In the genomic region with DNA sequence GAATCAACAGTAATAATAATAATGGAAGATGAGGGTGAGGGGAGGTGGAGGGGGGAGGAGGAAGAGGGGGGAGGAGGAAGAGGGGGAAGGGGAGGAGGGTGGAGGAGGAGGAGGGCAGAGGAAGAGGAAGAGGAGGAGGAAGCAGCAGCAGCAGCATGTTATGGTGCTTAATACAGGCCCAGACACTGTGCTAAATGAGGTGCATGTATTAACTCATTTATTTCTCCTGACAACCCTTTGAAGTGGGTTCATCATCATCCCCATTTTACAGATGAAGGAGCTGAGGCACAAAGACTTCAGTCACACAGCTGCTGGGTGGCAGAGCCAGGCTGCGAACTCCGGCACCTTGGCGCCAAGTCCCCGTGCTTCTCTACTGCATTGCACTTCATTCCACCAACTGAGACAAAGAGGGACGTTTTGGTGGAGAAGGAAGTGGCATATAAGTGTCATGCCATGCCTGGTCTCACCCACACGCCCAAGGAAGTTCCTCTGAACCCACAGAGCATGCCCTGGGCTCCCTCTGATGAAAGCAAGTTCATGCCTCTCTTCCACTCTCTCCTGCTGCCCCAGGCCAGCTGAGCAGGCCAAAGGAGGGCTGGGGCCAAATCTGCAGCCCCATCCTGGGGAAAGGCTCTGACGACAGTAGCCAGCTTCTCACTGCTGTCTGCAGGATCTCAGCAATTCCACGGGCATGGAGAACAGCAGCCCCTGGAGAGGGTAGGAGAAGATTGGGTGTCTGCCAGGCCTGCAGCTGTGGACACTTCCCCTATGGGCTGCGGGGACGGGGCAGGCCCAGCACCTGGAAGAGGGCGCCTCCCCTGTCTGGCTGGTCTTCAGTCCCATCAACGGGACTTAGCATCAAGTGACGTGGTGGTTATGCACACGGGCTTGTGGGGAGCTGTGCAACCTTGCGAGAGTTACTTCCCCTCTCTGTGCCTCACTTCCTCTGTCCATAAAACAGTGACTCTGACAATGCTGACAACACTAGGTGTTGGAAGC, we compare ENCODE assay signal across 12 cellular contexts. TPM values are rescaled to one million over a fixed set of nuclear protein-coding genes. Genes with fewer than 3 reads are reported as not detected.
DNase-seq lines count a peak whose midpoint lies in the region; ATAC-seq, FAIRE-seq and TF ChIP-seq lines count a peak whose summit lies in the region.
"Had no signal": no experiment of that assay in that cellular context is flagged by ENCODE, and none has a peak within 500 bp of the region (broad histone marks: within the 10 kb centered on the region; RNA-seq: fewer than 3 reads in every experiment).

No MANE protein-coding gene starts in this region.

- H3K27ac ChIP-seq in H1 (ENCODE audit: low read depth, low read length) = no peak overlapping the region
- H3K27ac ChIP-seq: 22Rv1, VCaP had no signal

- H3K4me3 ChIP-seq in H1 (ENCODE audit: extremely low read depth in 1 of 4, insufficient read depth in 2 of 4, low read depth in 3 of 4, low read length in 4 of 4) = no peak overlapping the region

- no peak overlapping the region for H3K56ac ChIP-seq in H1 (replicated peaks; ENCODE audit: insufficient read length, low read depth, low read length)

- H3K27ac Mint-ChIP-seq in stimulated activated memory B cell treated with anti-CD40 and anti-IgM and Interleukin-4, amounts not matched to agents 10 μg/mL and 1 μg/mL and 100 μg/mL, for 72 hours = peak overlapping the region; percentile 75

- no peaks in the 10 kb centered on the region for H3K9me3 ChIP-seq in H1 (ENCODE audit: insufficient read depth in 2 of 2, low read depth in 1 of 2, low read length in 1 of 2)

- H2BK15ac ChIP-seq in H1 (ENCODE audit: low read length) = no peak overlapping the region

- CTCF ChIA-PET in H1 (lab: Charles Lee; ENCODE audit: partially characterized antibody) = interaction anchor here (0.8 to 1.4 kb wide), 9 partner anchors 12 to 254 kb away, joined by 3 to 6 read pairs (median 4); no protein-coding TSS in a partner anchor

- H2BK120ac ChIP-seq in H1 (replicated peaks; ENCODE audit: low read depth, low read length) = no peak overlapping the region

- peaks cover 0 to 4% of the 10 kb centered on the region in 2 experiments for H4K20me1 ChIP-seq in H1 (replicated peaks in 1 of 2; ENCODE audit: control insufficient read depth in 1 of 2, insufficient read depth in 2 of 2, low read length in 2 of 2)

- 0 out of 2 replicates have a peak overlapping the region, but pooled peaks have one; percentile 2 for H2BK5ac ChIP-seq in H1 (ENCODE audit: low read depth, low read length)

- H3K23ac ChIP-seq in H1 (ENCODE audit: insufficient read length) = no peak overlapping the region

- no peaks in the 10 kb centered on the region for H3K36me3 ChIP-seq in H1 (ENCODE audit: control insufficient read depth in 2 of 4, insufficient read depth in 4 of 4, low read length in 3 of 4)

- H3K9ac ChIP-seq in H1 (replicated peaks in 1 of 4; ENCODE audit: extremely low read depth in 1 of 4, low read depth in 3 of 4, low read length in 3 of 4) = no peak overlapping the region

- peak overlapping the region; percentile 60; the same call in 1 of the 2 replicates for H2AK5ac ChIP-seq in H1 (ENCODE audit: low read depth, low read length)

- no peak overlapping the region for H2BK12ac ChIP-seq in H1 (ENCODE audit: low read depth, low read length)

- H3K4ac ChIP-seq in H1 (replicated peaks; ENCODE audit: insufficient read length, low read depth, low read length) = no peak overlapping the region

- DNase-seq in NCI-H1092 treated with DMSO at 0.1 percent for 48 hours (lab: John Stamatoyannopoulos, UW) = peak; percentile 5
- DNase-seq in NCI-H1092 (lab: John Stamatoyannopoulos, UW) = no peak
- peak; percentile 30 for DNase-seq in activated CD4-positive, CD25-positive, alpha-beta regulatory T cell treated with anti-CD3 and anti-CD28 coated beads, Interleukin-2, amount 50 U/mL, for 72 hours
- DNase-seq in H1 (ENCODE audit: low read depth in 1 of 2, low spot score in 2 of 2) = no peak
- no peak for DNase-seq in NCI-H524 (lab: John Stamatoyannopoulos, UW)
- DNase-seq in DMS79 (lab: John Stamatoyannopoulos, UW) = no peak
- DNase-seq: effector CD8-positive, alpha-beta T cell; NCI-H187 treated with DMSO at 0.1 percent for 48 hours had no signal

- peaks cover 0 to 3% of the 10 kb centered on the region in 2 experiments; a peak in 2 of 4 replicates for H3K79me2 ChIP-seq in H1 (ENCODE audit: control insufficient read depth in 1 of 2, insufficient read depth in 2 of 2, low read length in 2 of 2)

- no peak overlapping the region for H3K4me2 ChIP-seq in H1 (ENCODE audit: insufficient read depth in 1 of 2, low read depth in 2 of 2, low read length in 2 of 2)

- H3K4me1 ChIP-seq in H1 (replicated peaks in 1 of 4; ENCODE audit: control insufficient read depth in 3 of 4, insufficient read depth in 4 of 4, low read length in 3 of 4) = peaks cover 0 to 7% (median 3%) of the 10 kb centered on the region in 4 experiments; a peak in 2 of 7 replicates

- no peak overlapping the region; the same call in 1 of the 2 replicates for H4K8ac ChIP-seq in H1 (ENCODE audit: extremely low read depth, insufficient read depth, low read length)

- H3K27me3 ChIP-seq in H1 (replicated peaks in 1 of 4; ENCODE audit: control insufficient read depth in 3 of 4, extremely low read depth in 1 of 4, insufficient read depth in 3 of 4, low read length in 3 of 4) = no peaks in the 10 kb centered on the region

- H2BK20ac ChIP-seq in H1 (ENCODE audit: low read length) = no peak overlapping the region

- H3K9me3 Mint-ChIP-seq in stimulated activated memory B cell treated with anti-CD40 and anti-IgM and Interleukin-4, amounts not matched to agents 10 μg/mL and 1 μg/mL and 100 μg/mL, for 72 hours = peaks cover under 1% of the 10 kb centered on the region

- H3K36me3 Mint-ChIP-seq in stimulated activated memory B cell treated with anti-CD40 and anti-IgM and Interleukin-4, amounts not matched to agents 10 μg/mL and 1 μg/mL and 100 μg/mL, for 72 hours = peaks cover 36% of the 10 kb centered on the region

- H3K18ac ChIP-seq in H1 (ENCODE audit: extremely low read depth, low read length) = no peak overlapping the region

- WGBS in H1 (ENCODE audit: extremely low coverage in 1 of 2, insufficient coverage in 1 of 2, insufficient read length in 1 of 2, insufficient replicate concordance in 2 of 2, low coverage in 1 of 2, low lambda C conversion rate in 2 of 2, missing lambda C conversion rate in 1 of 2), 2 experiments = 92% methylated on average over 15 of the region's 15 CpGs; no CpG with 5 or more reads in 1 of the 2 experiments

- H3K4me3 Mint-ChIP-seq in stimulated activated memory B cell treated with anti-CD40 and anti-IgM and Interleukin-4, amounts not matched to agents 10 μg/mL and 1 μg/mL and 100 μg/mL, for 72 hours = no peak overlapping the region

- H2AFZ ChIP-seq in H1 (ENCODE audit: low read length) = no peak overlapping the region

- H3K4me1 Mint-ChIP-seq in stimulated activated memory B cell treated with anti-CD40 and anti-IgM and Interleukin-4, amounts not matched to agents 10 μg/mL and 1 μg/mL and 100 μg/mL, for 72 hours = peaks cover 47% of the 10 kb centered on the region

- no peak for TF ChIP-seq EP300 in H1 (IDR thresholded peaks at IDR 0.05; ENCODE audit: borderline replicate concordance in 1 of 2, low read depth in 2 of 2, low read length in 2 of 2)

- POLR2A ChIA-PET in H1 (lab: Charles Lee; ENCODE audit: partially characterized antibody) = interaction anchor here (0.6 to 1.6 kb wide), 5 partner anchors 9 to 617 kb away, joined by 3 to 4 read pairs (median 3); no protein-coding TSS in a partner anchor

- peaks cover 5% of the 10 kb centered on the region for H3K79me1 ChIP-seq in H1 (ENCODE audit: low read depth, low read length)

- H4K5ac ChIP-seq in H1 (ENCODE audit: insufficient read length, low read depth, low read length) = no peak overlapping the region

- H3K14ac ChIP-seq in H1 (ENCODE audit: insufficient read length) = no peak overlapping the region

- TF ChIP-seq CTCF in H1 (IDR thresholded peaks at IDR 0.05; ENCODE audit: control extremely low read depth in 1 of 3, insufficient read depth in 1 of 3, low read depth in 1 of 3, low read length in 3 of 3) = no peak

- no peak for FAIRE-seq in H1 (lab: Jason Lieb, UNC)

- no peaks in the 10 kb centered on the region for H3K27me3 Mint-ChIP-seq in stimulated activated memory B cell treated with anti-CD40 and anti-IgM and Interleukin-4, amounts not matched to agents 10 μg/mL and 1 μg/mL and 100 μg/mL, for 72 hours

- no peaks in the 10 kb centered on the region for H3K23me2 ChIP-seq in H1 (ENCODE audit: low read depth, low read length)

- no peak for TF ChIP-seq RAD21 in H1 (IDR thresholded peaks at IDR 0.05 in 1 of 2, conservative IDR thresholded peaks at IDR 0.05 in 1 of 2; ENCODE audit: low read depth in 2 of 2, low read length in 2 of 2)

- peak overlapping the region; percentile 14 for H4K91ac ChIP-seq in H1 (replicated peaks; ENCODE audit: insufficient read length, low read length)

- ATAC-seq in stimulated activated memory B cell treated with anti-CD40 and anti-IgM and Interleukin-4, amounts not matched to agents 10 μg/mL and 1 μg/mL and 100 μg/mL, for 72 hours = peak; percentile 81
- no peak for ATAC-seq in GM21717 (IDR thresholded peaks at IDR 0.05; ENCODE audit: unreplicated experiment)

- TF ChIP-seq POLR2A in H1 (IDR thresholded peaks at IDR 0.05; ENCODE audit: control extremely low read depth in 1 of 2, low read depth in 2 of 2, low read length in 2 of 2) = no peak

TF ChIP-seq in H1, 55 proteins besides CTCF, POLR2A, EP300 and RAD21:
- TF ChIP-seq HDAC2 (IDR thresholded peaks at IDR 0.05; ENCODE audit: borderline replicate concordance in 1 of 2, low read depth in 2 of 2, low read length in 2 of 2) = no peak
- TF ChIP-seq CREB1 (IDR thresholded peaks at IDR 0.05) = no peak
- TF ChIP-seq CTBP2 (IDR thresholded peaks at IDR 0.05; ENCODE audit: borderline replicate concordance, insufficient read depth, insufficient read length, low read length) = no peak
- no peak for TF ChIP-seq PHF8 (conservative IDR thresholded peaks at IDR 0.05; ENCODE audit: low read depth, low read length)

RNA-seq across cellular contexts. Expression of a gene that starts 21.8 kb away (rescaled TPM):
- total RNA-seq in H1 (2021; fragmentation: NEBNext Ultra II Directional; extraction: Animal tissue kit (Norgen Biotek cat#: 25700)) = 22.1 and 25.4 TPM in 2 replicates
- polyA plus RNA-seq in H1 (2011; rRNA removed) = 6.6 and 8.5 TPM in 2 replicates
- polyA plus RNA-seq in H1 (2011; cell fraction: cytosol; rRNA removed) = 7.4 TPM
- 22.6 TPM for polyA plus RNA-seq in H1 (2011; cell fraction: nucleus; rRNA removed)
- 7.1 to 10.2 TPM (median 9.6 TPM) in 4 replicates for polyA plus RNA-seq in H1 (2012, experiment 1 of 2)
- polyA plus RNA-seq in H1 (2012, experiment 2 of 2) = 3.5 TPM
- 10.9 TPM for polyA plus RNA-seq in H1 (2013, experiment 1 of 2)
- polyA plus RNA-seq in H1 (2013, experiment 2 of 2) = 11.8 TPM
- polyA minus RNA-seq in H1 (2011; rRNA and poly(A)+ RNA removed) = 40.6 and 63.3 TPM in 2 replicates
- polyA minus RNA-seq in H1 (2011; cell fraction: cytosol; rRNA and poly(A)+ RNA removed) = 26.4 TPM
- polyA minus RNA-seq in H1 (2011; cell fraction: nucleus; rRNA and poly(A)+ RNA removed) = 40.7 TPM

Comparison
In these comparisons a context has a peak if more than half of its experiments do, and no peak if none do; other contexts are left out.
1. DNase-seq: peak in NCI-H1092 treated with DMSO at 0.1 percent for 48 hours (single experiment) and activated CD4-positive, CD25-positive, alpha-beta regulatory T cell treated with anti-CD3 and anti-CD28 coated beads, Interleukin-2, amount 50 U/mL, for 72 hours (single experiment); none in NCI-H1092 (single experiment), H1 (0 of 2), NCI-H524 (0 of 2) and DMS79 (single experiment).